In the genomic region with DNA sequence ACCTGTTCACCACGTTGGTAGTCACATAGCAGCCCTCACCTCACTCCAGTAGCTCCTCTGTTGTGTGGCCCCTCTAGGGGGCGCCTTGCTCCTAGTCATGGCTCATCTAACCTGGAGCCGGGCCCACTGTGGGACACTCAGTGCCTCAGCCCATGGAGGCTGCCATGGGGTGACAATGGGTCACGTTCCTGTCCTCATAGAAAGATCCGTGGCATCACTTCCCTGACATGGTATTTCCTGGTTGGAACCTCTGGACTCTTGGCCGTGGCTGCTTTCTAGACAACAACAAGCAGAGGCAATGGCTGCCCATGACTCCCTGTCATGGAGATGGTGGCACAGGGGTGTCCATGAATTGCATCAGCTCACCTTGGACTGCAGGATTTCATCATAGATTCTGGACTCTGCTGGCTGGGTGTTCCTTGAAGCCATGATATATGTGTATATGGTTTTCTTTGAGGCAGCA, we compare ENCODE assay signal across 9 cellular contexts. TPM values are rescaled to one million over a fixed set of nuclear protein-coding genes. Genes with fewer than 3 reads are reported as not detected.
DNase-seq lines count a peak whose midpoint lies in the region; ATAC-seq lines count a peak whose summit lies in the region.
"Had no signal": no experiment of that assay in that cellular context is flagged by ENCODE, and none has a peak within 500 bp of the region (broad histone marks: within the 10 kb centered on the region; RNA-seq: fewer than 3 reads in every experiment).

No MANE protein-coding gene starts in this region.

- H3K4me3 ChIP-seq in H7 (ENCODE audit: insufficient read depth, low read depth, low read length) = no peak overlapping the region

- no peak for ATAC-seq in GM21619 (IDR thresholded peaks at IDR 0.05; ENCODE audit: unreplicated experiment)

- H3K27me3 ChIP-seq in H7 (ENCODE audit: control insufficient read depth, insufficient read depth, low read length) = no peaks in the 10 kb centered on the region

- DNase-seq in H7 = peak; percentile 28
- DNase-seq in activated CD4-positive, alpha-beta T cell treated with anti-CD3 and anti-CD28 coated beads for 1 hour = peak; percentile 40
- peak; percentile 35 for DNase-seq in effector CD4-positive, alpha-beta T cell
- DNase-seq in stimulated activated CD8-positive, alpha-beta memory T cell treated with anti-CD3 and anti-CD28 coated beads, Interleukin-15, amount 100 ng/mL, for 4 hours (ENCODE audit: low read depth in 2 of 2) = peak; percentile 20 to 49
- DNase-seq in occipital lobe (lab: John Stamatoyannopoulos, UW) = no peak
- DNase-seq in NCI-H146 treated with DMSO at 0.1 percent for 48 hours (lab: John Stamatoyannopoulos, UW; ENCODE audit: unreplicated experiment) = no peak
- no peak for DNase-seq in NCI-H1048 (lab: John Stamatoyannopoulos, UW)

- H3K36me3 ChIP-seq in H7 (replicated peaks; ENCODE audit: control insufficient read depth, insufficient read depth, low read length) = no peaks in the 10 kb centered on the region

RNA-seq across cellular contexts. Expression of gene SLAMF6, which starts 27.5 kb away (rescaled TPM):
- not detected in 2 replicates for total RNA-seq in H7 (2014; rRNA removed; shearing (Covaris generic))
- total RNA-seq in occipital lobe = not detected
- total RNA-seq: M059J had no signal

RNA-seq across cellular contexts. Expression of gene CD84, which starts 28.7 kb away (rescaled TPM):
- not detected in 2 replicates for total RNA-seq in H7 (2014; rRNA removed; shearing (Covaris generic))
- total RNA-seq in occipital lobe = 2.2 TPM
- total RNA-seq: M059J had no signal

Comparison
In these comparisons a context has a peak if more than half of its experiments do, and no peak if none do; other contexts are left out.
1. DNase-seq: peak in H7 (single experiment), activated CD4-positive, alpha-beta T cell treated with anti-CD3 and anti-CD28 coated beads for 1 hour (single experiment), effector CD4-positive, alpha-beta T cell (single experiment) and stimulated activated CD8-positive, alpha-beta memory T cell treated with anti-CD3 and anti-CD28 coated beads, Interleukin-15, amount 100 ng/mL, for 4 hours (2 of 2); none in occipital lobe (single experiment), NCI-H146 treated with DMSO at 0.1 percent for 48 hours (single experiment) and NCI-H1048 (single experiment).